8 cellular contexts compared by ENCODE assay signal in genomic region chr14:89164168-89165074, GRCh38.
A peak's percentile ranks its signal among the peaks of the same experiment; 100 is the strongest.
DNase-seq lines count a peak whose midpoint lies in the region; ATAC-seq and TF ChIP-seq lines count a peak whose summit lies in the region.

No MANE protein-coding gene starts in this region.

- no peak for DNase-seq in activated CD4-positive, alpha-beta T cell treated with anti-CD3 and anti-CD28 coated beads, Interleukin-2, amount 10 ng/mL, durations not matched to agents 7 days and 5 days
- DNase-seq in activated CD4-positive, alpha-beta T cell treated with anti-CD3 and anti-CD28 coated beads for 4 hours: no peak
- DNase-seq in effector memory CD8-positive, alpha-beta T cell: no peak
- no peak for DNase-seq in transverse colon
- no peak for DNase-seq in D341Med (ENCODE audit: low spot score)
- DNase-seq in 8988T: no peak
- no peak for DNase-seq in NCI-H2081 treated with DMSO at 0.1 percent for 48 hours (lab: John Stamatoyannopoulos, UW)

- H3K36me3 ChIP-seq in transverse colon: peaks cover 0 to 12% (median 5%) of the 10 kb centered on the region in 4 donors

- no peak overlapping the region for H3K4me3 Mint-ChIP-seq in activated CD4-positive, alpha-beta T cell treated with anti-CD3 and anti-CD28 coated beads, Interleukin-2, amount 10 ng/mL, durations not matched to agents 7 days and 5 days
- peak overlapping the region in 1 of 2 donors; percentile 65 for H3K4me3 Mint-ChIP-seq in effector memory CD8-positive, alpha-beta T cell

- WGBS in transverse colon (ENCODE audit: low coverage in 1 of 2), 2 donors: 63 to 78% methylated on average over 2 to 18 of the region's 18 CpGs

- H3K27me3 ChIP-seq in transverse colon: no peaks in the 10 kb centered on the region

- no peak for TF ChIP-seq EP300 in transverse colon (IDR thresholded peaks at IDR 0.05; ENCODE audit: low read depth)

- intact Hi-C loops in transverse colon (cut with DNase I; ENCODE audit: low total_unique reads): no loop called here

- peaks cover 32% of the 10 kb centered on the region for H3K36me3 Mint-ChIP-seq in activated CD4-positive, alpha-beta T cell treated with anti-CD3 and anti-CD28 coated beads, Interleukin-2, amount 10 ng/mL, durations not matched to agents 7 days and 5 days (ENCODE audit: low read depth)
- H3K36me3 Mint-ChIP-seq in effector memory CD8-positive, alpha-beta T cell (ENCODE audit: insufficient read depth): peaks cover 35% of the 10 kb centered on the region

- H3K4me1 Mint-ChIP-seq in activated CD4-positive, alpha-beta T cell treated with anti-CD3 and anti-CD28 coated beads, Interleukin-2, amount 10 ng/mL, durations not matched to agents 7 days and 5 days: peaks cover 14% of the 10 kb centered on the region
- H3K4me1 Mint-ChIP-seq in effector memory CD8-positive, alpha-beta T cell (ENCODE audit: low read depth in 2 of 2): peaks cover 14 to 23% of the 10 kb centered on the region in 2 donors

- H3K9me3 Mint-ChIP-seq in activated CD4-positive, alpha-beta T cell treated with anti-CD3 and anti-CD28 coated beads, Interleukin-2, amount 10 ng/mL, durations not matched to agents 7 days and 5 days: peaks cover 6% of the 10 kb centered on the region
- H3K9me3 Mint-ChIP-seq in effector memory CD8-positive, alpha-beta T cell: no peaks in the 10 kb centered on the region

- H3K27me3 Mint-ChIP-seq in activated CD4-positive, alpha-beta T cell treated with anti-CD3 and anti-CD28 coated beads, Interleukin-2, amount 10 ng/mL, durations not matched to agents 7 days and 5 days: no peaks in the 10 kb centered on the region
- no peaks in the 10 kb centered on the region for H3K27me3 Mint-ChIP-seq in effector memory CD8-positive, alpha-beta T cell

- in situ Hi-C loops in transverse colon (cut with MboI; ENCODE audit: low pct_ligation_motif_present in 1 of 4, low pct_unique_long_range_greater_than_20kb in 1 of 4, low sequenced_read_pairs in 3 of 4): loop anchor here in 1 of 4 donors (25.0 kb wide), 1 partner anchor 748 kb away; no protein-coding TSS in a partner anchor

- CTCF ChIA-PET in activated CD4-positive, alpha-beta T cell treated with anti-CD3 and anti-CD28 coated beads, Interleukin-2, amount 10 ng/mL, durations not matched to agents 7 days and 5 days (lab: Charles Lee): interaction anchor here (1.2 to 1.4 kb wide), 2 partner anchors 14 to 602 kb away, joined by 3 to 4 read pairs; no protein-coding TSS in a partner anchor

- peaks cover 0 to 15% (median 0%) of the 10 kb centered on the region in 4 donors for H3K4me1 ChIP-seq in transverse colon

- no peak for TF ChIP-seq POLR2A in transverse colon (IDR thresholded peaks at IDR 0.05)

- POLR2A ChIA-PET in activated CD4-positive, alpha-beta T cell treated with anti-CD3 and anti-CD28 coated beads, Interleukin-2, amount 10 ng/mL, durations not matched to agents 7 days and 5 days (lab: Charles Lee): no interaction called here

- no peak for TF ChIP-seq CTCF in transverse colon (IDR thresholded peaks at IDR 0.05)

- peak overlapping the region; percentile 24 to 51 (median 33) for H3K27ac ChIP-seq in transverse colon

- no peak overlapping the region for H3K4me3 ChIP-seq in transverse colon

- H3K9me3 ChIP-seq in transverse colon: no peaks in the 10 kb centered on the region

- peak; percentile 22 for ATAC-seq in HG03095 (IDR thresholded peaks at IDR 0.05; ENCODE audit: unreplicated experiment)
- no peak for ATAC-seq in effector memory CD8-positive, alpha-beta T cell (replicated peaks)

- H3K27ac Mint-ChIP-seq in activated CD4-positive, alpha-beta T cell treated with anti-CD3 and anti-CD28 coated beads, Interleukin-2, amount 10 ng/mL, durations not matched to agents 7 days and 5 days: peak overlapping the region; percentile 60
- peak overlapping the region; percentile 85 to 86 for H3K27ac Mint-ChIP-seq in effector memory CD8-positive, alpha-beta T cell
